Comparison of ENCODE assay signal across 13 cellular contexts in the genomic region with DNA sequence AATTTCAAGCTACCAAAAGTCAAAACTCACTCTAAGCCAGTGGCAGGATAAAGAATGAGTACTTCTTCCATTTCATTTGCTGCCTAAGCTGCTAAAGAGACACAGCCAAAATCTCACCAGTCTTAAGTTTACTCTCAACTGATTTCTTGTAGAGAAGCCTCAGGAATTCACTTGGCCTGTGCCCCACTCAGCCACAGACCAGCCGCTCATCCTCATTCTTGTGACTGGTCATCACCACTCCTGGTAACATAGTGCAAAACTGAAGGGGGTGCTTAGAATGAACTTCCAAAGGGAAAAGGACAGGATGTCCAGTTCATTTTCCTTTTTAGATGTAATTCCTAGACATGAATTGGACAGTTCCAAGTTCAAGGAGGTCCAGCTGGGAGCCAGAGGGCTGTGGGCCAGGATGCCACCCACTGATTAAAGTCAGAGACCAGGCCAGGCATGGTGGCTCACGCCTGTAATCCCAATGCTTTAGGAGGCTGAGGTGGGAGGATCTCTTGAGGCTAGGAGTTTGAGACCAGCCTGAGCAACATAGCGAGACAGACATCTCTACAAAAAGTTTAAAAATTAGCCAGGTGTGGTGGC.
DNase-seq lines count a peak whose midpoint lies in the region; ATAC-seq, FAIRE-seq and TF ChIP-seq lines count a peak whose summit lies in the region.
"Had no signal": no experiment of that assay in that cellular context is flagged by ENCODE, and none has a peak within 500 bp of the region (broad histone marks: within the 10 kb centered on the region; RNA-seq: fewer than 3 reads in every experiment).

No MANE protein-coding gene starts in this region.

- peaks cover 4% of the 10 kb centered on the region for H3K9me3 ChIP-seq in left ventricle myocardium inferior (replicated peaks)

- H3K4me3 ChIP-seq in left ventricle myocardium inferior (no peak overlapping the region), cardiac fibroblast (replicated peaks in 1 of 2; ENCODE audit: low read depth in 2 of 2, low read length in 2 of 2) (no peak overlapping the region)

- peaks cover 9% of the 10 kb centered on the region for H3K27me3 ChIP-seq in left ventricle myocardium inferior (ENCODE audit: low read depth)

- no peak for TF ChIP-seq CTCF in left ventricle myocardium inferior (IDR thresholded peaks at IDR 0.05; ENCODE audit: borderline replicate concordance)
- no peak for TF ChIP-seq CTCF in cardiac fibroblast (IDR thresholded peaks at IDR 0.05; ENCODE audit: low read depth, low read length)

- H3K4me1 ChIP-seq in left ventricle myocardium inferior = no peaks in the 10 kb centered on the region
- H3K4me1 ChIP-seq: parathyroid adenoma had no signal

- intact Hi-C loops in left ventricle myocardium inferior (cut with micrococcal nuclease) = no loop called here
- intact Hi-C loops in Right ventricle myocardium inferior (cut with DNase I) = no loop called here

- H3K27ac ChIP-seq in left ventricle myocardium inferior (replicated peaks) = peak overlapping the region; percentile 50
- H3K27ac ChIP-seq: 22Rv1, parathyroid adenoma had no signal

- no peak for FAIRE-seq in urothelium cell line (lab: Jason Lieb, UNC)
- FAIRE-seq: G401.6 had no signal

- DNase-seq in left ventricle myocardium inferior (no peak), Right ventricle myocardium inferior (ENCODE audit: missing footprints) (no peak), cardiac fibroblast (ENCODE audit: low read depth in 2 of 2) (peak; percentile 65 to 80), kidney tubule cell (ENCODE audit: low spot score) (peak; percentile 78), urothelium cell line (ENCODE audit: low spot score) (peak; percentile 57), ecto neural progenitor cell (ENCODE audit: low spot score) (no peak), NCI-H1092 (lab: John Stamatoyannopoulos, UW) (no peak)
- DNase-seq: activated T-cell treated with anti-CD3 and anti-CD28 coated beads, Interleukin-2, amount 50 U/mL, for 1 hour; aorta had no signal

- no peak for ATAC-seq in Right ventricle myocardium inferior
- ATAC-seq in HG02885 (IDR thresholded peaks at IDR 0.05; ENCODE audit: poor library complexity, unreplicated experiment) = no peak

- H3K36me3 ChIP-seq in left ventricle myocardium inferior = no peaks in the 10 kb centered on the region

Comparison
In these comparisons a context has a peak if more than half of its experiments do, and no peak if none do; other contexts are left out.
1. DNase-seq: peak in cardiac fibroblast (2 of 2), kidney tubule cell (single experiment) and urothelium cell line (single experiment); none in left ventricle myocardium inferior (single experiment), Right ventricle myocardium inferior (single experiment), ecto neural progenitor cell (single experiment) and NCI-H1092 (single experiment).